ENCODE assay signal across 9 cellular contexts in the genomic region with DNA sequence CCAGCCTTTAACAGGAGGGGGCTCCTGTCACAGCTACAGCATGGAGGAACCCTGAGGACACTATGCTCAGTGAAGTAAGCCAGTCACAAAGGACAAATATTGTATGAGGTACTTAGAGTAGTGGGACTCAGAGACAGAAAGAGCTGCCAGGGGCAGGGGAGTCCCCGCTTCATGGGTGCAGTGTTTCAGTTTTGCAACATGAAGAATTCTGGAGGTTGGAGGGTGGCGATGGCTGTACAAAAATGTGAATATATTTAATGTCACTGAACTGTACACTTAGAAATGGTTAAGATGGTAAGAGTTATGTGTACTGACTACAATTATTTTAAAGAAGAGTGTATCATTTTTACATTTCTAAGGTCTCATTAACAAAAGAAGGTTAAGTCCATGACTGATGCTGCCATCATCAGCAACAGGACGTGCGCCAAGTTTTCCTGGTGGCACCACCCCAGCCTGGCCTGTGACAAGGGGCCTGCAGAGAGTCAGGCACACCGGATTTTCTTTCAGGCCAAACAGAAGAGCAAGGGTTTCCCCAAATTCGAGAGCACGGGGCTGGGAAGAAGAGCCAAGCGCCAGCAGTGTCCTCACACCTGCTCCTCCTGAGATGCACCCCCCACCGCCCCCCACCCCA. TPM values are rescaled to one million over a fixed set of nuclear protein-coding genes. Genes with fewer than 3 reads are reported as not detected.
DNase-seq lines count a peak whose midpoint lies in the region; ATAC-seq and TF ChIP-seq lines count a peak whose summit lies in the region.
"Had no signal": no experiment of that assay in that cellular context is flagged by ENCODE, and none has a peak within 500 bp of the region (broad histone marks: within the 10 kb centered on the region; RNA-seq: fewer than 3 reads in every experiment).

No MANE protein-coding gene starts in this region.

- H3K14ac ChIP-seq in mesenchymal stem cell (ENCODE audit: low read length in 2 of 2): no peak overlapping the region

- H3K27ac ChIP-seq in angular gyrus (ENCODE audit: low read depth, low read length): peak overlapping the region; percentile 44
- no peak overlapping the region for H3K27ac ChIP-seq in mesenchymal stem cell (ENCODE audit: low read length, poor library complexity, severe bottlenecking)

- no peak overlapping the region for H2BK12ac ChIP-seq in mesenchymal stem cell (ENCODE audit: low read length in 2 of 2)

- H4K91ac ChIP-seq in mesenchymal stem cell (ENCODE audit: low read length): no peak overlapping the region

- ATAC-seq in activated naive CD8-positive, alpha-beta T cell treated with anti-CD3 and anti-CD28 coated beads, Interleukin-2, amount 10 ng/mL, durations not matched to agents 7 days and 5 days (ENCODE audit: low read depth): peak; percentile 38
- ATAC-seq in GM19397 (IDR thresholded peaks at IDR 0.05; ENCODE audit: unreplicated experiment): no peak

- peaks cover 4% of the 10 kb centered on the region for H3K4me1 ChIP-seq in mesenchymal stem cell (ENCODE audit: control insufficient read depth, insufficient read depth, low read depth, low read length)

- H3K9me3 ChIP-seq in mesenchymal stem cell (ENCODE audit: control insufficient read depth, low read length): no peaks in the 10 kb centered on the region

- peak overlapping the region in 1 of 2 experiments; percentile 42 for H3K4me3 ChIP-seq in mesenchymal stem cell (ENCODE audit: insufficient read depth in 1 of 2, low read depth in 1 of 2, low read length in 2 of 2)
- H3K4me3 ChIP-seq: cardiac muscle cell had no signal

- H3K9ac ChIP-seq in mesenchymal stem cell (ENCODE audit: low read length): peak overlapping the region; percentile 44

- H3K4me2 ChIP-seq in mesenchymal stem cell (ENCODE audit: low read length, poor library complexity, severe bottlenecking): no peak overlapping the region

- peaks cover 0 to 11% of the 10 kb centered on the region in 2 experiments for H3K27me3 ChIP-seq in mesenchymal stem cell (ENCODE audit: control insufficient read depth in 1 of 2, insufficient read depth in 1 of 2, low read length in 2 of 2)
- H3K27me3 ChIP-seq: cardiac muscle cell had no signal

- DNase-seq in activated naive CD8-positive, alpha-beta T cell treated with anti-CD3 and anti-CD28 coated beads, Interleukin-2, amount 10 ng/mL, durations not matched to agents 7 days and 5 days: no peak
- no peak for DNase-seq in activated naive CD8-positive, alpha-beta T cell treated with anti-CD3 and anti-CD28 coated beads for 36 hours
- DNase-seq in mesenchymal stem cell (no peak), type B pancreatic cell (ENCODE audit: extremely low spot score, unreplicated experiment) (no peak), GOT3 (lab: John Stamatoyannopoulos, UW) (no peak), inferior parietal cortex (ENCODE audit: extremely low spot score) (no peak)

- no peaks in the 10 kb centered on the region for H3K9me3 Mint-ChIP-seq in activated naive CD8-positive, alpha-beta T cell treated with anti-CD3 and anti-CD28 coated beads, Interleukin-2, amount 10 ng/mL, durations not matched to agents 7 days and 5 days
- no peaks in the 10 kb centered on the region for H3K9me3 Mint-ChIP-seq in activated naive CD8-positive, alpha-beta T cell treated with anti-CD3 and anti-CD28 coated beads for 36 hours
- H3K9me3 Mint-ChIP-seq in type B pancreatic cell: no peaks in the 10 kb centered on the region

- no peak overlapping the region for H3K23ac ChIP-seq in mesenchymal stem cell (ENCODE audit: low read length in 2 of 2)

- no peak overlapping the region for H2AFZ ChIP-seq in mesenchymal stem cell (ENCODE audit: low read depth, low read length)

- no peak overlapping the region for H3K4me3 Mint-ChIP-seq in activated naive CD8-positive, alpha-beta T cell treated with anti-CD3 and anti-CD28 coated beads, Interleukin-2, amount 10 ng/mL, durations not matched to agents 7 days and 5 days
- no peak overlapping the region for H3K4me3 Mint-ChIP-seq in activated naive CD8-positive, alpha-beta T cell treated with anti-CD3 and anti-CD28 coated beads for 36 hours
- no peak overlapping the region for H3K4me3 Mint-ChIP-seq in type B pancreatic cell

- peaks cover 2% of the 10 kb centered on the region for H3K4me1 Mint-ChIP-seq in activated naive CD8-positive, alpha-beta T cell treated with anti-CD3 and anti-CD28 coated beads, Interleukin-2, amount 10 ng/mL, durations not matched to agents 7 days and 5 days
- peaks cover 10% of the 10 kb centered on the region for H3K4me1 Mint-ChIP-seq in activated naive CD8-positive, alpha-beta T cell treated with anti-CD3 and anti-CD28 coated beads for 36 hours
- peaks cover 23% of the 10 kb centered on the region for H3K4me1 Mint-ChIP-seq in type B pancreatic cell (ENCODE audit: unreplicated experiment)

- no peak overlapping the region for H4K8ac ChIP-seq in mesenchymal stem cell (ENCODE audit: low read length)

- no peak overlapping the region for H2BK5ac ChIP-seq in mesenchymal stem cell (ENCODE audit: low read depth, low read length, poor library complexity, severe bottlenecking)

- H3K27me3 Mint-ChIP-seq in activated naive CD8-positive, alpha-beta T cell treated with anti-CD3 and anti-CD28 coated beads, Interleukin-2, amount 10 ng/mL, durations not matched to agents 7 days and 5 days: no peaks in the 10 kb centered on the region
- H3K27me3 Mint-ChIP-seq in activated naive CD8-positive, alpha-beta T cell treated with anti-CD3 and anti-CD28 coated beads for 36 hours: no peaks in the 10 kb centered on the region
- no peaks in the 10 kb centered on the region for H3K27me3 Mint-ChIP-seq in type B pancreatic cell

- no peak overlapping the region for H3K4ac ChIP-seq in mesenchymal stem cell (ENCODE audit: low read depth in 1 of 2, low read length in 2 of 2)

- no peaks in the 10 kb centered on the region for H3K36me3 Mint-ChIP-seq in activated naive CD8-positive, alpha-beta T cell treated with anti-CD3 and anti-CD28 coated beads, Interleukin-2, amount 10 ng/mL, durations not matched to agents 7 days and 5 days
- H3K36me3 Mint-ChIP-seq in activated naive CD8-positive, alpha-beta T cell treated with anti-CD3 and anti-CD28 coated beads for 36 hours: no peaks in the 10 kb centered on the region
- H3K36me3 Mint-ChIP-seq in type B pancreatic cell: peaks cover 12% of the 10 kb centered on the region

- POLR2A ChIA-PET in activated naive CD8-positive, alpha-beta T cell treated with anti-CD3 and anti-CD28 coated beads, Interleukin-2, amount 10 ng/mL, durations not matched to agents 7 days and 5 days (lab: Charles Lee): no interaction called here

- H2BK120ac ChIP-seq in mesenchymal stem cell (ENCODE audit: low read depth, low read length): no peak overlapping the region

- no peak overlapping the region for H3K18ac ChIP-seq in mesenchymal stem cell (ENCODE audit: low read depth in 1 of 2, low read length in 2 of 2)

- H3K36me3 ChIP-seq in mesenchymal stem cell (ENCODE audit: control insufficient read depth in 1 of 2, insufficient read depth in 2 of 2, low read depth in 1 of 2, low read length in 2 of 2): no peaks in the 10 kb centered on the region
- H3K36me3 ChIP-seq: cardiac muscle cell had no signal

- H2BK15ac ChIP-seq in mesenchymal stem cell (ENCODE audit: low read depth, poor library complexity, severe bottlenecking): no peak overlapping the region

- no peaks in the 10 kb centered on the region for H3K79me1 ChIP-seq in mesenchymal stem cell (replicated peaks; ENCODE audit: low read length, poor library complexity, severe bottlenecking)

- no peak overlapping the region for H3K27ac Mint-ChIP-seq in activated naive CD8-positive, alpha-beta T cell treated with anti-CD3 and anti-CD28 coated beads, Interleukin-2, amount 10 ng/mL, durations not matched to agents 7 days and 5 days
- H3K27ac Mint-ChIP-seq in activated naive CD8-positive, alpha-beta T cell treated with anti-CD3 and anti-CD28 coated beads for 36 hours: no peak overlapping the region
- peak overlapping the region; percentile 62 for H3K27ac Mint-ChIP-seq in type B pancreatic cell

- no peak overlapping the region for H2AK5ac ChIP-seq in mesenchymal stem cell (ENCODE audit: low read length, severe bottlenecking)

- 83% methylated on average over 8 of the region's 9 CpGs for WGBS in mesenchymal stem cell

- TF ChIP-seq CTCF in type B pancreatic cell (conservative IDR thresholded peaks at IDR 0.05): no peak

RNA-seq across cellular contexts. Expression of a gene that starts 22.1 kb away (rescaled TPM):
- 10 to 100 TPM; 14.7 to 14.9 TPM for total RNA-seq in activated naive CD8-positive, alpha-beta T cell treated with anti-CD3 and anti-CD28 coated beads, Interleukin-2, amount 10 ng/mL, durations not matched to agents 7 days and 5 days
- under 1 TPM; 0.60 to 0.72 TPM for total RNA-seq in activated naive CD8-positive, alpha-beta T cell treated with anti-CD3 and anti-CD28 coated beads for 36 hours
- polyA plus RNA-seq in mesenchymal stem cell (2013, experiment 1 of 2): 0.48 TPM
- 0.41 TPM for polyA plus RNA-seq in mesenchymal stem cell (2013, experiment 2 of 2)
- 7.8 and 19.3 TPM in 2 replicates for total RNA-seq in type B pancreatic cell (ENCODE audit: low replicate concordance)

RNA-seq across cellular contexts. Expression of a gene that starts 47.7 kb away (rescaled TPM):
- 10 to 100 TPM; 67.0 to 73.1 TPM for total RNA-seq in activated naive CD8-positive, alpha-beta T cell treated with anti-CD3 and anti-CD28 coated beads, Interleukin-2, amount 10 ng/mL, durations not matched to agents 7 days and 5 days
- total RNA-seq in activated naive CD8-positive, alpha-beta T cell treated with anti-CD3 and anti-CD28 coated beads for 36 hours: 10 to 100 TPM; 41.6 to 43.8 TPM
- polyA plus RNA-seq in mesenchymal stem cell (2013, experiment 1 of 2): 30.8 TPM
- 29.5 TPM for polyA plus RNA-seq in mesenchymal stem cell (2013, experiment 2 of 2)
- total RNA-seq in type B pancreatic cell (ENCODE audit: low replicate concordance): 41.1 and 49.2 TPM in 2 replicates
